ENCODE assay signal across 23 cellular contexts in genomic region chr7:11379641-11380040, GRCh38.
DNase-seq lines count a peak whose midpoint lies in the region; ATAC-seq, FAIRE-seq and TF ChIP-seq lines count a peak whose summit lies in the region.
"Had no signal": no experiment of that assay in that cellular context is flagged by ENCODE, and none has a peak within 500 bp of the region (broad histone marks: within the 10 kb centered on the region; RNA-seq: fewer than 3 reads in every experiment).

No MANE protein-coding gene starts in this region.

- H3K4me1 ChIP-seq in A549: peaks cover 14% of the 10 kb centered on the region; the same call in 1 of the 3 replicates
- H3K4me1 ChIP-seq: BLaER1 treated with 17β-estradiol and CSF1 and Interleukin-3, amounts not matched to agents 10 nM and 100 nM; Caco-2 had no signal

- ATAC-seq in A549 (no peak), GM21515 (IDR thresholded peaks at IDR 0.05; ENCODE audit: unreplicated experiment) (no peak)
- ATAC-seq: HCT116 had no signal

- WGBS in A549 (ENCODE audit: missing lambda C conversion rate): 85% methylated on average over 4 of the region's 4 CpGs

- no peak overlapping the region for H3K27ac Mint-ChIP-seq in CD14-positive monocyte
- H3K27ac Mint-ChIP-seq: B cell; CD4-positive, alpha-beta T cell; HFFc6; IgD-negative memory B cell had no signal

- CTCF ChIA-PET in A549 (lab: Yijun Ruan, JAX): no interaction called here

- DNase-seq in A549 (ENCODE audit: low read depth in 1 of 2, low spot score in 1 of 2): no peak
- peak; percentile 10 for DNase-seq in amniotic epithelial cell (ENCODE audit: low read depth)
- DNase-seq in glomerular visceral epithelial cell (ENCODE audit: extremely low spot score): peak; percentile 58
- no peak for DNase-seq in CD14-positive monocyte (ENCODE audit: low spot score)
- no peak for DNase-seq in GM13976 (ENCODE audit: low spot score)
- no peak for DNase-seq in ACHN
- DNase-seq: Caco-2; CD4-positive, alpha-beta T cell; GOT3; H7; HFFc6 had no signal

- H3K27ac ChIP-seq in A549 (no peak overlapping the region), neural cell (ENCODE audit: low read length) (no peak overlapping the region)
- H3K27ac ChIP-seq: 22Rv1; BLaER1 treated with 17β-estradiol and CSF1 and Interleukin-3, amounts not matched to agents 10 nM and 100 nM had no signal

- H3K4me2 ChIP-seq in A549 (no peak overlapping the region), neural cell (ENCODE audit: low read length) (no peak overlapping the region)
- H3K4me2 ChIP-seq: BLaER1 treated with 17β-estradiol and CSF1 and Interleukin-3, amounts not matched to agents 10 nM and 100 nM had no signal

- no peaks in the 10 kb centered on the region for H3F3A ChIP-seq in neural cell (ENCODE audit: insufficient read depth, low read length, poor library complexity, severe bottlenecking)

- peak; percentile 59 for FAIRE-seq in A549 (lab: Jason Lieb, UNC)
- FAIRE-seq: D721Med, G401.6, GM12891, GM18507, HTR-8/SVneo had no signal

- H3K36me3 ChIP-seq in neural cell (ENCODE audit: insufficient read depth, low read length): peaks cover 4% of the 10 kb centered on the region
- H3K36me3 ChIP-seq: BLaER1 treated with 17β-estradiol and CSF1 and Interleukin-3, amounts not matched to agents 10 nM and 100 nM had no signal

- H3K27me3 ChIP-seq in neural cell (ENCODE audit: insufficient read depth, low read depth, low read length): no peaks in the 10 kb centered on the region
- H3K27me3 ChIP-seq: BLaER1 treated with 17β-estradiol and CSF1 and Interleukin-3, amounts not matched to agents 10 nM and 100 nM had no signal

- TF ChIP-seq RAD21 in A549 (conservative IDR thresholded peaks at IDR 0.05 in 1 of 2, IDR thresholded peaks at IDR 0.05 in 1 of 2): no peak
- no peak for TF ChIP-seq RAD21 in neural cell (conservative IDR thresholded peaks at IDR 0.05)

- in situ Hi-C loops in GM13976 (cut with MboI; ENCODE audit: low sequenced_read_pairs, unreplicated experiment): no loop called here
- in situ Hi-C loops in ACHN (cut with HindIII; ENCODE audit: low pct_ligation_motif_present, low pct_unique_long_range_greater_than_20kb, low sequenced_read_pairs): no loop called here

- no peaks in the 10 kb centered on the region for H3K36me3 Mint-ChIP-seq in CD14-positive monocyte
- H3K36me3 Mint-ChIP-seq: IgD-negative memory B cell had no signal

- TF ChIP-seq CTCF in A549 (IDR thresholded peaks at IDR 0.05) (no peak), neural cell (IDR thresholded peaks at IDR 0.05; ENCODE audit: poor library complexity, severe bottlenecking) (no peak), CD14-positive monocyte (IDR thresholded peaks at IDR 0.05) (no peak), GM13976 (IDR thresholded peaks at IDR 0.05; ENCODE audit: borderline replicate concordance, control extremely low read depth, extremely low read depth, insufficient read depth, missing control alignments) (no peak)

- POLR2A ChIA-PET in A549 (lab: Yijun Ruan, JAX): no interaction called here

- H2AFZ ChIP-seq in neural cell (ENCODE audit: low read depth, low read length): no peak overlapping the region

- no peaks in the 10 kb centered on the region for H3K79me2 ChIP-seq in neural cell (replicated peaks; ENCODE audit: insufficient read depth, low read length)

- no peaks in the 10 kb centered on the region for H3K9me2 ChIP-seq in neural cell (ENCODE audit: insufficient read depth, low read length)

- H3K4me3 ChIP-seq in A549 (no peak overlapping the region), neural cell (ENCODE audit: low read length) (no peak overlapping the region)
- H3K4me3 ChIP-seq: BLaER1 treated with 17β-estradiol and CSF1 and Interleukin-3, amounts not matched to agents 10 nM and 100 nM had no signal

- TF ChIP-seq EP300 in A549 (IDR thresholded peaks at IDR 0.05): no peak
- TF ChIP-seq EP300 in neural cell (conservative IDR thresholded peaks at IDR 0.05; ENCODE audit: poor library complexity, severe bottlenecking): no peak

- H3K4me3 Mint-ChIP-seq in CD14-positive monocyte: no peak overlapping the region
- H3K4me3 Mint-ChIP-seq: B cell; CD4-positive, alpha-beta T cell; HFFc6; IgD-negative memory B cell had no signal

- TF ChIP-seq POLR2A in A549 (IDR thresholded peaks at IDR 0.05; ENCODE audit: low read length): no peak

- no peaks in the 10 kb centered on the region for H3K9me3 ChIP-seq in A549
- no peaks in the 10 kb centered on the region for H3K9me3 ChIP-seq in neural cell (ENCODE audit: low read length)
- H3K9me3 ChIP-seq: BLaER1 treated with 17β-estradiol and CSF1 and Interleukin-3, amounts not matched to agents 10 nM and 100 nM; Caco-2 had no signal

- no peaks in the 10 kb centered on the region for H3K9me3 Mint-ChIP-seq in CD14-positive monocyte
- H3K9me3 Mint-ChIP-seq: CD4-positive, alpha-beta T cell; IgD-negative memory B cell had no signal

- no peaks in the 10 kb centered on the region for H4K20me1 ChIP-seq in neural cell (ENCODE audit: insufficient read depth)
- H4K20me1 ChIP-seq: BLaER1 treated with 17β-estradiol and CSF1 and Interleukin-3, amounts not matched to agents 10 nM and 100 nM had no signal

- no peaks in the 10 kb centered on the region for H3K27me3 Mint-ChIP-seq in CD14-positive monocyte (ENCODE audit: low read depth in 3 of 3)
- H3K27me3 Mint-ChIP-seq: B cell; CD4-positive, alpha-beta T cell; IgD-negative memory B cell had no signal

- H3K4me1 Mint-ChIP-seq in CD14-positive monocyte: no peaks in the 10 kb centered on the region
- H3K4me1 Mint-ChIP-seq: B cell, IgD-negative memory B cell had no signal

- intact Hi-C loops in CD14-positive monocyte (cut with micrococcal nuclease): no loop called here

- no peak overlapping the region for H3K9ac ChIP-seq in neural cell (ENCODE audit: low read length)
- H3K9ac ChIP-seq: BLaER1 treated with 17β-estradiol and CSF1 and Interleukin-3, amounts not matched to agents 10 nM and 100 nM had no signal

TF ChIP-seq in A549, 52 proteins besides CTCF, POLR2A, EP300 and RAD21:
- TF ChIP-seq KDM1A (IDR thresholded peaks at IDR 0.05; ENCODE audit: low read depth) (no peak), HEYL (CRISPR knock-in tag; IDR thresholded peaks at IDR 0.05) (no peak), SREBF2 (IDR thresholded peaks at IDR 0.05) (no peak), NR3C1 (IDR thresholded peaks at IDR 0.05) (no peak), MAX (IDR thresholded peaks at IDR 0.05) (no peak), RNF2 (IDR thresholded peaks at IDR 0.05; ENCODE audit: borderline replicate concordance, low read depth) (no peak), POLR2AphosphoS2 (conservative IDR thresholded peaks at IDR 0.05; ENCODE audit: low read length) (no peak), RCOR1 (IDR thresholded peaks at IDR 0.05; ENCODE audit: low read depth, low read length) (no peak), KDM5A (IDR thresholded peaks at IDR 0.05) (no peak), EHF (CRISPR knock-in tag; IDR thresholded peaks at IDR 0.05) (no peak)
- TF ChIP-seq, protein P1, sequence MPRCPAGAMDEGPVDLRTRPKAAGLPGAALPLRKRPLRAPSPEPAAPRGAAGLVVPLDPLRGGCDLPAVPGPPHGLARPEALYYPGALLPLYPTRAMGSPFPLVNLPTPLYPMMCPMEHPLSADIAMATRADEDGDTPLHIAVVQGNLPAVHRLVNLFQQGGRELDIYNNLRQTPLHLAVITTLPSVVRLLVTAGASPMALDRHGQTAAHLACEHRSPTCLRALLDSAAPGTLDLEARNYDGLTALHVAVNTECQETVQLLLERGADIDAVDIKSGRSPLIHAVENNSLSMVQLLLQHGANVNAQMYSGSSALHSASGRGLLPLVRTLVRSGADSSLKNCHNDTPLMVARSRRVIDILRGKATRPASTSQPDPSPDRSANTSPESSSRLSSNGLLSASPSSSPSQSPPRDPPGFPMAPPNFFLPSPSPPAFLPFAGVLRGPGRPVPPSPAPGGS (IDR thresholded peaks at IDR 0.05): no peak
- TF ChIP-seq, protein P2, sequence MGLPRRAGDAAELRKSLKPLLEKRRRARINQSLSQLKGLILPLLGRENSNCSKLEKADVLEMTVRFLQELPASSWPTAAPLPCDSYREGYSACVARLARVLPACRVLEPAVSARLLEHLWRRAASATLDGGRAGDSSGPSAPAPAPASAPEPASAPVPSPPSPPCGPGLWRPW (IDR thresholded peaks at IDR 0.05): no peak

TF ChIP-seq in neural cell, 6 proteins besides CTCF, POLR2A, EP300 and RAD21:
- TF ChIP-seq TAF1 (IDR thresholded peaks at IDR 0.05; ENCODE audit: low read depth) (no peak), POLR2AphosphoS5 (IDR thresholded peaks at IDR 0.05) (peak; percentile 19)

Comparison
In these comparisons a context has a peak if more than half of its experiments do, and no peak if none do; other contexts are left out.
1. DNase-seq: peak in amniotic epithelial cell (single experiment) and glomerular visceral epithelial cell (single experiment); none in A549 (0 of 2), CD14-positive monocyte (single experiment), GM13976 (single experiment) and ACHN (single experiment).